1 cellular context compared by ENCODE assay signal in genomic region chr21:25560151-25560783, GRCh38.
TF ChIP-seq lines count a peak whose summit lies in the region.

No MANE protein-coding gene starts in this region.

TF ChIP-seq in HepG2, 621 proteins besides CTCF, POLR2A, EP300 and RAD21 (continued from another document):
- TF ChIP-seq GTF3A (CRISPR knock-in tag; conservative IDR thresholded peaks at IDR 0.05) (no peak), ZBTB26 (CRISPR knock-in tag; IDR thresholded peaks at IDR 0.05; ENCODE audit: borderline replicate concordance) (no peak), ZNF614 (CRISPR knock-in tag; IDR thresholded peaks at IDR 0.05; ENCODE audit: borderline replicate concordance) (no peak), PHF5A (CRISPR knock-in tag; IDR thresholded peaks at IDR 0.05; ENCODE audit: low read depth, unreplicated experiment) (no peak), SUZ12 (IDR thresholded peaks at IDR 0.05; ENCODE audit: low read depth, low read length) (no peak)
TF ChIP-seq in HepG2: peak in this region for 0.
